ENCODE assay signal across 1 cellular context in the genomic region with DNA sequence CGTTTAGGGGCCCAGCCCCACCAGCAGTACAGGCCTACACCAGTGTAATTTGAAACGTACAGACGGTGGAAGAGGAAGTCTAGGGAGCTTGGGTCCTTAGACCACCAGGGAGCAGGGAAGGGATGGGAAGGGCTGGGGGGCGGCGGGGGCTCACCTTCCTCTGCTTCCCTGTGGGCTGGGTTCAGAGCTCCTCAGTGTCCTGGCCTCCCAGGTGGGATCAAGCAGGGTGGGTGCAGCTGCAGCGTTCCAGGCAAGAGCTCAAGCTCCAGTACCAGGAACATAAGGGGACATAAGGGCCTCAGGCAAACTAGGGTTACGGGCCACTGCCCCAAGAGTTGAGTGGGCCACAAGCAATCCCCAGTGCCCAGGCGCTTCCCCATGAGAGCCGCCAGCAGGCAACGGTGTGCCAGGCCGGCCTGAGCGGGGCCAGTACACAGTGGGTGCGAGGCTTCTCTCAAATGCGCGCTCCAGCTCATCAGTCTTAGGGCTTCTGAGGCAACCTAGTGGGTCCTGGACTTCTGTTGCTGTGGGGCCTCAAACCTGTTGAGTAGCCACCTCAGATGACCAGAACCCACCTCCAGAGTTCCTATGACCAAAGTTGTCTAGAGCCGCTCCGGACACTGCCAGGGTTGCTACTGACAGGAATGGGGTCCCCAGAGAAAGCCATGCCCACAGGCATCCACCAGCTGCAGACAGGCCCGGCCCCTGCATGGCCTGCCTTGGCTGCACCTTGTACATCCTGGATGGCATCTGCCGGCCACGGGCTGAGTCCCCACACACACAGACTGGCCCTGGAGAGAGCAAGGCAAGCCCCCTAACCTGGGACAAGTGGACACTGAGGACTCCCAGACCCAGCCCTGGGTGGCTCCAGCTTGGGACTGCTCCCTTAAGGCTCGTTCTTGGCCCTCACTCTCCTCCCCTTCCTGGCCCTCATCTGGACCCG.
TF ChIP-seq lines count a peak whose summit lies in the region.

No MANE protein-coding gene starts in this region.

TF ChIP-seq in WTC11, 78 proteins besides CTCF, POLR2A, EP300 and RAD21:
- TF ChIP-seq, protein P1, sequence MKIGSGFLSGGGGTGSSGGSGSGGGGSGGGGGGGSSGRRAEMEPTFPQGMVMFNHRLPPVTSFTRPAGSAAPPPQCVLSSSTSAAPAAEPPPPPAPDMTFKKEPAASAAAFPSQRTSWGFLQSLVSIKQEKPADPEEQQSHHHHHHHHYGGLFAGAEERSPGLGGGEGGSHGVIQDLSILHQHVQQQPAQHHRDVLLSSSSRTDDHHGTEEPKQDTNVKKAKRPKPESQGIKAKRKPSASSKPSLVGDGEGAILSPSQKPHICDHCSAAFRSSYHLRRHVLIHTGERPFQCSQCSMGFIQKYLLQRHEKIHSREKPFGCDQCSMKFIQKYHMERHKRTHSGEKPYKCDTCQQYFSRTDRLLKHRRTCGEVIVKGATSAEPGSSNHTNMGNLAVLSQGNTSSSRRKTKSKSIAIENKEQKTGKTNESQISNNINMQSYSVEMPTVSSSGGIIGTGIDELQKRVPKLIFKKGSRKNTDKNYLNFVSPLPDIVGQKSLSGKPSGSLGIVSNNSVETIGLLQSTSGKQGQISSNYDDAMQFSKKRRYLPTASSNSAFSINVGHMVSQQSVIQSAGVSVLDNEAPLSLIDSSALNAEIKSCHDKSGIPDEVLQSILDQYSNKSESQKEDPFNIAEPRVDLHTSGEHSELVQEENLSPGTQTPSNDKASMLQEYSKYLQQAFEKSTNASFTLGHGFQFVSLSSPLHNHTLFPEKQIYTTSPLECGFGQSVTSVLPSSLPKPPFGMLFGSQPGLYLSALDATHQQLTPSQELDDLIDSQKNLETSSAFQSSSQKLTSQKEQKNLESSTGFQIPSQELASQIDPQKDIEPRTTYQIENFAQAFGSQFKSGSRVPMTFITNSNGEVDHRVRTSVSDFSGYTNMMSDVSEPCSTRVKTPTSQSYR (CRISPR knock-in tag; IDR thresholded peaks at IDR 0.05): no peak
- no peak for TF ChIP-seq FOXJ3 (CRISPR knock-in tag; IDR thresholded peaks at IDR 0.05; ENCODE audit: borderline replicate concordance)
- TF ChIP-seq ELF4 (CRISPR knock-in tag; IDR thresholded peaks at IDR 0.05; ENCODE audit: low read depth): no peak
- TF ChIP-seq, protein P2, sequence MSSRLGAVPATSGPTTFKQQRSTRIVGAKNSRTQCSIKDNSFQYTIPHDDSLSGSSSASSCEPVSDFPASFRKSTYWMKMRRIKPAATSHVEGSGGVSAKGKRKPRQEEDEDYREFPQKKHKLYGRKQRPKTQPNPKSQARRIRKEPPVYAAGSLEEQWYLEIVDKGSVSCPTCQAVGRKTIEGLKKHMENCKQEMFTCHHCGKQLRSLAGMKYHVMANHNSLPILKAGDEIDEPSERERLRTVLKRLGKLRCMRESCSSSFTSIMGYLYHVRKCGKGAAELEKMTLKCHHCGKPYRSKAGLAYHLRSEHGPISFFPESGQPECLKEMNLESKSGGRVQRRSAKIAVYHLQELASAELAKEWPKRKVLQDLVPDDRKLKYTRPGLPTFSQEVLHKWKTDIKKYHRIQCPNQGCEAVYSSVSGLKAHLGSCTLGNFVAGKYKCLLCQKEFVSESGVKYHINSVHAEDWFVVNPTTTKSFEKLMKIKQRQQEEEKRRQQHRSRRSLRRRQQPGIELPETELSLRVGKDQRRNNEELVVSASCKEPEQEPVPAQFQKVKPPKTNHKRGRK (CRISPR knock-in tag; IDR thresholded peaks at IDR 0.05; ENCODE audit: borderline replicate concordance): no peak
- TF ChIP-seq NR3C1 (CRISPR knock-in tag; conservative IDR thresholded peaks at IDR 0.05; ENCODE audit: low read depth): no peak
